ENCODE assay signal across 3 cellular contexts in genomic region chr1:215407575-215407974, GRCh38.
TF ChIP-seq lines count a peak whose summit lies in the region.

No MANE protein-coding gene starts in this region.

TF ChIP-seq in IMR-90, 13 proteins besides CTCF, POLR2A, EP300 and RAD21:
- no peak for TF ChIP-seq USF2 (IDR thresholded peaks at IDR 0.05; ENCODE audit: low read depth, low read length)

TF ChIP-seq in endothelial cell of umbilical vein, 7 proteins besides CTCF, POLR2A, EP300 and RAD21:
- TF ChIP-seq JUN (IDR thresholded peaks at IDR 0.05; ENCODE audit: borderline replicate concordance, insufficient read depth, insufficient read length, low read depth) (no peak), MYC (IDR thresholded peaks at IDR 0.05; ENCODE audit: low read depth, low read length) (no peak), EZH2 (IDR thresholded peaks at IDR 0.05; ENCODE audit: borderline replicate concordance, low read depth, low read length, severe bottlenecking) (no peak), GATA2 (IDR thresholded peaks at IDR 0.05; ENCODE audit: insufficient read depth, insufficient read length, low read depth, low read length) (no peak), MAX (IDR thresholded peaks at IDR 0.05; ENCODE audit: insufficient read depth, insufficient read length) (no peak), FOS (IDR thresholded peaks at IDR 0.05; ENCODE audit: borderline replicate concordance, insufficient read depth, low read length) (no peak), POLR2AphosphoS5 (IDR thresholded peaks at IDR 0.05; ENCODE audit: insufficient read depth, low read depth, low read length) (no peak)

TF ChIP-seq in GM12891, 5 proteins besides CTCF, POLR2A, EP300 and RAD21:
- TF ChIP-seq TAF1 (IDR thresholded peaks at IDR 0.05; ENCODE audit: low read depth, low read length) (no peak), POU2F2 (IDR thresholded peaks at IDR 0.05; ENCODE audit: low read depth, low read length) (no peak), POLR2AphosphoS5 (IDR thresholded peaks at IDR 0.05; ENCODE audit: low read depth, low read length) (no peak), SPI1 (IDR thresholded peaks at IDR 0.05; ENCODE audit: low read depth, low read length) (no peak), PAX5 (IDR thresholded peaks at IDR 0.05; ENCODE audit: insufficient read depth, low read length, severe bottlenecking) (no peak)
TF ChIP-seq in GM12891: peak in this region for 0.
